ENCODE assay signal across 10 cellular contexts in genomic region chr1:239387304-239388231, GRCh38. TPM values are rescaled to one million over a fixed set of nuclear protein-coding genes. Genes with fewer than 3 reads are reported as not detected.
DNase-seq lines count a peak whose midpoint lies in the region; TF ChIP-seq lines count a peak whose summit lies in the region.
"Had no signal": no experiment of that assay in that cellular context is flagged by ENCODE, and none has a peak within 500 bp of the region (broad histone marks: within the 10 kb centered on the region; RNA-seq: fewer than 3 reads in every experiment).

No MANE protein-coding gene starts in this region.

- WGBS in mammary epithelial cell (ENCODE audit: low coverage, missing lambda C conversion rate) = 4% methylated on average over 36 of the region's 56 CpGs

- DNase-seq in 8988T = peak; percentile 32
- DNase-seq in HL-60 (ENCODE audit: low read depth in 1 of 2, low spot score in 1 of 2) = no peak
- DNase-seq in mammary epithelial cell = peak; percentile 16
- no peak for DNase-seq in NCI-H345 (lab: John Stamatoyannopoulos, UW)
- no peak for DNase-seq in OCI-M1 (lab: John Stamatoyannopoulos, UW)
- DNase-seq in central memory CD4-positive, alpha-beta T cell = no peak
- no peak for DNase-seq in NK-92 (lab: John Stamatoyannopoulos, UW; ENCODE audit: unreplicated experiment)
- DNase-seq: activated CD4-positive, CD25-positive, alpha-beta regulatory T cell treated with anti-CD3 and anti-CD28 coated beads, Interleukin-2, amount 50 U/mL, for 72 hours had no signal

- BruUV-seq in mammary epithelial cell (replicated peaks; lab: Mats Ljungman, UMichigan) = no TSS peak

- TF ChIP-seq CTCF in HL-60 (IDR thresholded peaks at IDR 0.05; ENCODE audit: insufficient read depth, low read length) = no peak
- no peak for TF ChIP-seq CTCF in mammary epithelial cell (conservative IDR thresholded peaks at IDR 0.05 in 1 of 2, IDR thresholded peaks at IDR 0.05 in 1 of 2; ENCODE audit: extremely low read depth in 1 of 2, insufficient read depth in 1 of 2, low read depth in 1 of 2, low read length in 2 of 2)

- H3K9ac ChIP-seq in mammary epithelial cell (ENCODE audit: insufficient read depth, low read length) = no peak overlapping the region
- peak overlapping the region; percentile 34 to 65 for H3K9ac ChIP-seq in mucosa of rectum (ENCODE audit: low read depth in 1 of 2, low read length in 2 of 2)

- H3K4me1 ChIP-seq in mammary epithelial cell (ENCODE audit: insufficient read depth, low read length) (peaks cover 19% of the 10 kb centered on the region), mucosa of rectum (ENCODE audit: control insufficient read depth in 2 of 2, insufficient read depth in 2 of 2, low read length in 2 of 2) (peaks cover 3 to 6% of the 10 kb centered on the region in 2 donors)

- H3K4me3 ChIP-seq in HL-60 (replicated peaks; ENCODE audit: insufficient read depth, low read length) (peak overlapping the region; percentile 30; the same call in 1 of the 2 replicates), mammary epithelial cell (replicated peaks in 1 of 3; ENCODE audit: insufficient read depth in 1 of 3, low read depth in 2 of 3, low read length in 3 of 3) (peak overlapping the region; percentile 13 to 47 (median 43)), mucosa of rectum (ENCODE audit: low read length in 2 of 2) (peak overlapping the region; percentile 77 to 79)
- H3K4me3 ChIP-seq: GM12878 had no signal

- H3K9me3 ChIP-seq in mammary epithelial cell (replicated peaks; ENCODE audit: insufficient read depth, low read length) (no peaks in the 10 kb centered on the region), mucosa of rectum (ENCODE audit: control insufficient read depth in 2 of 2, low read length in 2 of 2) (no peaks in the 10 kb centered on the region)

- H2AFZ ChIP-seq in mammary epithelial cell (ENCODE audit: low read depth, low read length) = peak overlapping the region; percentile 87

- H3K27ac ChIP-seq in HL-60 (replicated peaks) = no peak overlapping the region
- H3K27ac ChIP-seq in mammary epithelial cell (ENCODE audit: insufficient read depth, low read depth, low read length) = no peak overlapping the region
- H3K27ac ChIP-seq in mucosa of rectum (ENCODE audit: low read depth in 2 of 2, low read length in 2 of 2) = peak overlapping the region; percentile 54 to 61

- H3K4me2 ChIP-seq in mammary epithelial cell (ENCODE audit: insufficient read depth, low read depth, low read length) = peak overlapping the region; percentile 99

- H3K36me3 ChIP-seq in mammary epithelial cell (ENCODE audit: insufficient read depth, low read length) (no peaks in the 10 kb centered on the region), mucosa of rectum (ENCODE audit: control insufficient read depth in 2 of 2, insufficient read depth in 2 of 2, low read length in 2 of 2) (no peaks in the 10 kb centered on the region)

- dilution Hi-C loops in mammary epithelial cell (cut with HindIII; ENCODE audit: low sequenced_read_pairs) = no loop called here

- in situ Hi-C loops in mammary epithelial cell (cut with MboI; ENCODE audit: low sequenced_read_pairs in 2 of 2) = loop anchor here in 1 of 2 donors (25.0 kb wide), 1 partner anchor 1525 kb away; no protein-coding TSS in a partner anchor

- intact Hi-C loops in mammary epithelial cell (cut with micrococcal nuclease) = loop anchor here (2.0 kb wide), 1 partner anchor 1581 kb away; no protein-coding TSS in a partner anchor

- no peaks in the 10 kb centered on the region for H3K79me2 ChIP-seq in mammary epithelial cell (ENCODE audit: insufficient read depth, low read length)

- H3K27me3 ChIP-seq in HL-60 (ENCODE audit: insufficient read depth, poor library complexity, severe bottlenecking) = peaks cover 42% of the 10 kb centered on the region
- peaks cover 17% of the 10 kb centered on the region for H3K27me3 ChIP-seq in mammary epithelial cell (ENCODE audit: insufficient read depth, low read length)
- H3K27me3 ChIP-seq in mucosa of rectum (ENCODE audit: control insufficient read depth in 2 of 2, insufficient read depth in 2 of 2, low read length in 2 of 2) = no peaks in the 10 kb centered on the region

- H4K20me1 ChIP-seq in mammary epithelial cell (ENCODE audit: insufficient read depth, low read length) = no peaks in the 10 kb centered on the region

- CTCF ChIA-PET in mammary epithelial cell (lab: Charles Lee; ENCODE audit: low non-redundant PET) = interaction anchor here (0.7 kb wide), 1 partner anchor 26 kb away, joined by 3 read pairs; no protein-coding TSS in a partner anchor

RNA-seq across cellular contexts. Expression of gene CHRM3, which starts 1.2 kb away (rescaled TPM):
- 10 to 100 TPM in 1 of 2 donors, not detected in 1; 43.7 TPM for total RNA-seq in mammary epithelial cell
- polyA plus RNA-seq in mammary epithelial cell = 0.12 TPM
- polyA minus RNA-seq in mammary epithelial cell = not detected

Comparison
In these comparisons a context has a peak if more than half of its experiments do, and no peak if none do; other contexts are left out.
1. DNase-seq: peak in 8988T (single experiment) and mammary epithelial cell (single experiment); none in HL-60 (0 of 2), NCI-H345 (single experiment), OCI-M1 (single experiment), central memory CD4-positive, alpha-beta T cell (single experiment) and NK-92 (single experiment).
2. H3K27ac ChIP-seq: peak in mucosa of rectum (2 of 2); none in HL-60 (single experiment) and mammary epithelial cell (single experiment).
3. Peak in every context shown above with its lines, with median percentiles within 50 percentile points of each other: H3K4me3 ChIP-seq.